Comparison of ENCODE assay signal across 23 cellular contexts in the genomic region with DNA sequence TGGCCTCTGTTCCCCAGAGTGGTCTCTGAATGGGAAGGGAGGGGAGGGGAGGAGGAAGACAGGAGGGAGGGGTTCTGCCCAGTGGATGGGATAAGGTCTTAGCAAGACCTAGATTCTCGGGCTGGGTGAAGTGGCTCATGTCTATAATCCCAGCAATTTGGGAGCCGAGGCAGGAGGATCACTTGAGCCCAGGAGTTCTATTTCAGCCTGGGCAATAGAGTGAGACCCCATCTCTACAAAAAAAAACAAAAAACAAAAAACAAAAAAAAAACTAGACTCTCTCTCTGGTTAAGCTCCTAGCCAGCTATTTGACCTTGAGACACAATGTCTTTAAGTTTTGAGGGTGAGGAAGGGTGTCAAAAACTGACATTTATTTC. TPM values are rescaled to one million over a fixed set of nuclear protein-coding genes. Genes with fewer than 3 reads are reported as not detected.
A peak's percentile ranks its signal among the peaks of the same experiment; 100 is the strongest.
DNase-seq lines count a peak whose midpoint lies in the region; ATAC-seq and TF ChIP-seq lines count a peak whose summit lies in the region.
"Had no signal": no experiment of that assay in that cellular context is flagged by ENCODE, and none has a peak within 500 bp of the region (broad histone marks: within the 10 kb centered on the region; RNA-seq: fewer than 3 reads in every experiment).

No MANE protein-coding gene starts in this region.

- no peak for TF ChIP-seq POLR2A in IMR-90 (IDR thresholded peaks at IDR 0.05; ENCODE audit: low read depth, low read length)

- peaks cover 7 to 23% of the 10 kb centered on the region in 2 experiments; a peak in 3 of 4 replicates for H3K79me1 ChIP-seq in IMR-90 (ENCODE audit: low read depth in 1 of 2, low read length in 2 of 2)

- H3K4me1 ChIP-seq in IMR-90 (ENCODE audit: control insufficient read depth, insufficient read depth, low read length), result peaks cover 41% of the 10 kb centered on the region
- H3K4me1 ChIP-seq in mesodermal cell (ENCODE audit: control insufficient read depth, insufficient read depth, low read length, poor library complexity, severe bottlenecking), result peaks cover 56% of the 10 kb centered on the region
- H3K4me1 ChIP-seq in thoracic aorta (ENCODE audit: control insufficient read depth in 1 of 2, low read depth in 2 of 2), result peaks cover 49 to 87% of the 10 kb centered on the region in 2 donors
- peaks cover 7% of the 10 kb centered on the region for H3K4me1 ChIP-seq in A673 (ENCODE audit: insufficient read depth, low read length, poor library complexity, severe bottlenecking)

- H2BK15ac ChIP-seq in IMR-90 (ENCODE audit: low read depth, low read length), result peak overlapping the region; percentile 96; the same call in 2 of the 3 replicates

- dilution Hi-C loops in IMR-90 (cut with HindIII; ENCODE audit: low sequenced_read_pairs, unreplicated experiment), result no loop called here

- peak overlapping the region; percentile 78 for H3K27ac ChIP-seq in IMR-90 (ENCODE audit: insufficient read depth, low read length)
- peak overlapping the region; percentile 94 for H3K27ac ChIP-seq in mesodermal cell (ENCODE audit: low read depth, low read length, severe bottlenecking)
- H3K27ac ChIP-seq in thoracic aorta, result peak overlapping the region; percentile 83 to 91
- no peak overlapping the region for H3K27ac ChIP-seq in A673 (ENCODE audit: low read depth, low read length, poor library complexity, severe bottlenecking)

- H3K4me1 Mint-ChIP-seq in MCF 10A (ENCODE audit: insufficient read depth, unreplicated experiment), result peaks cover 61% of the 10 kb centered on the region

- no peak overlapping the region for H2AFZ ChIP-seq in IMR-90 (replicated peaks; ENCODE audit: low read length, poor library complexity)

- H3K18ac ChIP-seq in IMR-90 (ENCODE audit: low read depth, low read length), result peak overlapping the region; percentile 96

- H2BK5ac ChIP-seq in IMR-90 (ENCODE audit: low read depth, low read length, poor library complexity, severe bottlenecking), result peak overlapping the region; percentile 93

- peak overlapping the region; percentile 97 for H2BK20ac ChIP-seq in IMR-90 (ENCODE audit: low read depth, low read length)

- no peaks in the 10 kb centered on the region for H4K20me1 ChIP-seq in IMR-90 (ENCODE audit: insufficient read depth, low read length)

- in situ Hi-C loops in IMR-90 (cut with MboI; ENCODE audit: low sequenced_read_pairs), result loop anchor here (25.0 kb wide), 1 partner anchor 391 kb away; no protein-coding TSS in a partner anchor

- peak overlapping the region; percentile 97 for H2BK120ac ChIP-seq in IMR-90 (ENCODE audit: low read depth, low read length)

- no peaks in the 10 kb centered on the region for H3K9me3 Mint-ChIP-seq in MCF 10A (ENCODE audit: unreplicated experiment)
- H3K9me3 Mint-ChIP-seq: activated T-cell treated with anti-CD3 and anti-CD28 coated beads, Interleukin-2, amount 50 U/mL, for 4 hours; H9; naive thymus-derived CD4-positive, alpha-beta T cell had no signal

- H4K5ac ChIP-seq in IMR-90 (ENCODE audit: low read depth, low read length), result peak overlapping the region; percentile 95

- POLR2A ChIA-PET in IMR-90 (lab: Charles Lee; ENCODE audit: unreplicated experiment), result interaction anchor here (0.6 kb wide), 1 partner anchor 411 kb away, joined by 3 read pairs; no protein-coding TSS in a partner anchor
- POLR2A ChIA-PET in MCF 10A (lab: Yijun Ruan, JAX), result interaction anchor here (0.6 to 7.0 kb wide), 14 partner anchors 8 to 211 kb away, joined by 3 to 64 read pairs (median 6); partner anchors contain the start of gene SPEN
- POLR2A ChIA-PET in A673 (lab: Charles Lee; ENCODE audit: low non-redundant PET), result no interaction called here

- H3K9me3 ChIP-seq in IMR-90 (ENCODE audit: control insufficient read depth, insufficient read depth, low read length) (no peaks in the 10 kb centered on the region), mesodermal cell (ENCODE audit: control insufficient read depth, low read length) (no peaks in the 10 kb centered on the region), thoracic aorta (no peaks in the 10 kb centered on the region), A673 (ENCODE audit: low read depth, low read length, poor library complexity, severe bottlenecking) (no peaks in the 10 kb centered on the region)

- H3K27me3 ChIP-seq in IMR-90 (ENCODE audit: control insufficient read depth, insufficient read depth, low read length) (no peaks in the 10 kb centered on the region), thoracic aorta (replicated peaks; ENCODE audit: insufficient read depth) (no peaks in the 10 kb centered on the region), A673 (replicated peaks; ENCODE audit: insufficient read depth, low read depth, low read length, poor library complexity) (no peaks in the 10 kb centered on the region)

- H3K36me3 Mint-ChIP-seq in MCF 10A (ENCODE audit: insufficient read depth, unreplicated experiment), result peaks cover 13% of the 10 kb centered on the region
- H3K36me3 Mint-ChIP-seq: naive thymus-derived CD4-positive, alpha-beta T cell had no signal

- peak overlapping the region; percentile 86 for H3K4ac ChIP-seq in IMR-90 (ENCODE audit: low read depth, low read length)

- H3K9me1 ChIP-seq in IMR-90 (ENCODE audit: insufficient read depth, low read length), result peaks cover 32% of the 10 kb centered on the region

- no peaks in the 10 kb centered on the region for H3K36me3 ChIP-seq in IMR-90 (ENCODE audit: control insufficient read depth, insufficient read depth, low read length)
- no peaks in the 10 kb centered on the region for H3K36me3 ChIP-seq in mesodermal cell (ENCODE audit: control insufficient read depth, insufficient read depth, low read length)
- H3K36me3 ChIP-seq in thoracic aorta, result no peaks in the 10 kb centered on the region
- H3K36me3 ChIP-seq in A673 (ENCODE audit: insufficient read depth, low read length, poor library complexity, severe bottlenecking), result no peaks in the 10 kb centered on the region

- CTCF ChIA-PET in IMR-90 (lab: Yijun Ruan, JAX) (interaction anchor here (0.6 to 1.2 kb wide), 2 partner anchors 19 to 178 kb away, joined by 3 to 6 read pairs; no protein-coding TSS in a partner anchor), MCF 10A (lab: Yijun Ruan, JAX) (interaction anchor here (0.7 to 2.0 kb wide), 9 partner anchors 20 to 202 kb away, joined by 3 to 25 read pairs (median 3); no protein-coding TSS in a partner anchor), A673 (lab: Charles Lee) (interaction anchor here (0.7 kb wide), 3 partner anchors 59 to 212 kb away, joined by 3 to 6 read pairs (median 4); no protein-coding TSS in a partner anchor)

- TF ChIP-seq RAD21 in IMR-90 (IDR thresholded peaks at IDR 0.05; ENCODE audit: low read length), result no peak

- peak overlapping the region; percentile 89 for H4K91ac ChIP-seq in IMR-90 (ENCODE audit: insufficient read depth, low read depth, low read length)

- peak overlapping the region; percentile 37 to 83 for H4K8ac ChIP-seq in IMR-90 (ENCODE audit: low read depth in 2 of 2, low read length in 2 of 2)

- peak overlapping the region; percentile 93 for H3K27ac Mint-ChIP-seq in MCF 10A (ENCODE audit: low read depth, unreplicated experiment)
- H3K27ac Mint-ChIP-seq: H9 had no signal

- no peaks in the 10 kb centered on the region for H3K27me3 Mint-ChIP-seq in MCF 10A (ENCODE audit: insufficient read depth, unreplicated experiment)

- H3K56ac ChIP-seq in IMR-90 (ENCODE audit: extremely low read depth, insufficient read depth, low read length), result peak overlapping the region; percentile 37

- peak overlapping the region; percentile 26 for H2AK9ac ChIP-seq in IMR-90 (replicated peaks; ENCODE audit: low read depth, low read length, poor library complexity)

- peak overlapping the region; percentile 51 for H3K14ac ChIP-seq in IMR-90 (replicated peaks; ENCODE audit: low read depth, low read length)

- no peak overlapping the region for H3K4me2 ChIP-seq in IMR-90 (ENCODE audit: low read depth, low read length)

- BruUV-seq in IMR-90 (replicated peaks; lab: Mats Ljungman, UMichigan) (no TSS peak), MCF 10A (replicated peaks; lab: Mats Ljungman, UMichigan) (no TSS peak), A673 (replicated peaks; lab: Mats Ljungman, UMichigan) (no TSS peak)

- intact Hi-C loops in IMR-90 (cut with micrococcal nuclease) (loop anchor here (5.0 kb wide), 2 partner anchors 51 to 386 kb away; partner anchors contain the start of gene SPEN), MCF 10A (cut with micrococcal nuclease) (loop anchor here (5.0 kb wide), 1 partner anchor 51 kb away; the partner anchor contains the start of gene SPEN), A673 (cut with micrococcal nuclease; ENCODE audit: unreplicated experiment) (no loop called here)

- no peak overlapping the region for H3K4me3 ChIP-seq in IMR-90 (ENCODE audit: insufficient read depth, low read depth, low read length)
- no peak overlapping the region for H3K4me3 ChIP-seq in mesodermal cell (ENCODE audit: extremely low read depth, insufficient read depth, low read length, poor library complexity, severe bottlenecking)
- no peak overlapping the region for H3K4me3 ChIP-seq in thoracic aorta
- no peak overlapping the region for H3K4me3 ChIP-seq in A673 (ENCODE audit: low read depth, low read length, poor library complexity, severe bottlenecking)

- peak overlapping the region; percentile 32 for H3K4me3 Mint-ChIP-seq in MCF 10A (ENCODE audit: unreplicated experiment)
- H3K4me3 Mint-ChIP-seq: activated T-cell treated with anti-CD3 and anti-CD28 coated beads, Interleukin-2, amount 50 U/mL, for 4 hours; H9; naive thymus-derived CD4-positive, alpha-beta T cell had no signal

- H3K23ac ChIP-seq in IMR-90 (ENCODE audit: low read depth, low read length), result peak overlapping the region; percentile 70

- H3K9ac ChIP-seq in IMR-90 (ENCODE audit: low read depth, low read length), result no peak overlapping the region

- no peak for TF ChIP-seq CTCF in IMR-90 (conservative IDR thresholded peaks at IDR 0.05; ENCODE audit: low read depth, low read length)
- no peak for TF ChIP-seq CTCF in MCF 10A (IDR thresholded peaks at IDR 0.05; ENCODE audit: unreplicated experiment)
- TF ChIP-seq CTCF in thoracic aorta (IDR thresholded peaks at IDR 0.05), result no peak
- no peak for TF ChIP-seq CTCF in A673 (conservative IDR thresholded peaks at IDR 0.05; ENCODE audit: low read depth, low read length)

- ATAC-seq in IMR-90 (ENCODE audit: low read depth) (no peak), thoracic aorta (ENCODE audit: insufficient number of reproducible peaks, low FRiP score, low read depth) (no peak), GM21528 (IDR thresholded peaks at IDR 0.05; ENCODE audit: low FRiP score, unreplicated experiment) (no peak), GM18861 (IDR thresholded peaks at IDR 0.05; ENCODE audit: unreplicated experiment) (no peak)
- ATAC-seq: activated T-cell treated with anti-CD3 and anti-CD28 coated beads, Interleukin-2, amount 50 U/mL, for 4 hours; left lobe of liver; naive thymus-derived CD4-positive, alpha-beta T cell had no signal

- WGBS in IMR-90 (ENCODE audit: extremely low coverage in 2 of 2, insufficient read length in 1 of 2), 2 experiments, result 100% methylated on average over 1 of the region's 2 CpGs; no CpG with 5 or more reads in 1 of the 2 experiments
- 85 to 93% methylated on average over 2 of the region's 2 CpGs for WGBS in mesodermal cell (ENCODE audit: insufficient coverage in 2 of 2), 2 experiments

- peak overlapping the region; percentile 83 for H2AK5ac ChIP-seq in IMR-90 (ENCODE audit: low read depth, low read length)

- DNase-seq in IMR-90 (no peak), MCF 10A (ENCODE audit: unreplicated experiment) (no peak), thoracic aorta (ENCODE audit: low spot score) (no peak), A673 (ENCODE audit: low spot score) (no peak)
- no peak for DNase-seq in activated CD4-positive, CD25-positive, alpha-beta regulatory T cell treated with anti-CD3 and anti-CD28 coated beads, Interleukin-2, amount 50 U/mL, for 72 hours
- DNase-seq: activated CD4-positive, alpha-beta T cell treated with anti-CD3 and anti-CD28 coated beads, Interleukin-2, amount 50 U/mL, for 1 hour; activated T-cell treated with anti-CD3 and anti-CD28 coated beads, Interleukin-2, amount 50 U/mL, for 4 hours; DMS79 treated with DMSO at 0.1 percent for 48 hours; erythroblast; H9; hippocampal formation; naive thymus-derived CD4-positive, alpha-beta T cell; NCI-H1105 treated with DMSO at 0.1 percent for 48 hours; SHP77 treated with DMSO at 0.1 percent for 48 hours; stimulated activated CD4-positive, alpha-beta T cell treated with anti-CD3 and anti-CD28 coated beads, Interleukin-4, amount 100 ng/mL, for 24 hours; T-helper 9 cell had no signal

RNA-seq across cellular contexts. Expression of gene UQCRHL, which starts 11.4 kb away (rescaled TPM):
- total RNA-seq in IMR-90 (2012; rRNA removed) (1.4 and 2.8 TPM in 2 replicates), MCF 10A (2022) (1.1 and 1.7 TPM in 2 replicates), thoracic aorta (under 1 TPM; 0.81 to 0.99 TPM), A673 (2021) (3.1 and 4.1 TPM in 2 replicates)
- 2.4 and 2.6 TPM in 2 replicates for polyA plus RNA-seq in IMR-90 (2012; rRNA removed)
- polyA plus RNA-seq in IMR-90 (2012; cell fraction: cytosol; rRNA removed), result 0.44 and 0.71 TPM in 2 replicates
- polyA plus RNA-seq in IMR-90 (2012; cell fraction: nucleus; rRNA removed; ENCODE audit: low replicate concordance), result 0.13 and 1.4 TPM in 2 replicates
- polyA plus RNA-seq in mesodermal cell (2013, experiment 1 of 2), result 4.8 TPM
- 5.2 TPM for polyA plus RNA-seq in mesodermal cell (2013, experiment 2 of 2)

RNA-seq across cellular contexts. Expression of gene FBLIM1, which starts 37.5 kb away (rescaled TPM):
- total RNA-seq in IMR-90 (2012; rRNA removed) (43.6 and 52.2 TPM in 2 replicates), MCF 10A (2022) (78.2 and 101 TPM in 2 replicates), thoracic aorta (100 to 1,000 TPM; 731 to 997 TPM), A673 (2021) (38.9 and 39.3 TPM in 2 replicates)
- polyA plus RNA-seq in IMR-90 (2012; rRNA removed), result 140 and 159 TPM in 2 replicates
- 157 and 164 TPM in 2 replicates for polyA plus RNA-seq in IMR-90 (2012; cell fraction: cytosol; rRNA removed)
- 95.1 and 141 TPM in 2 replicates for polyA plus RNA-seq in IMR-90 (2012; cell fraction: nucleus; rRNA removed; ENCODE audit: low replicate concordance)
- 81.1 TPM for polyA plus RNA-seq in mesodermal cell (2013, experiment 1 of 2)
- 60.5 TPM for polyA plus RNA-seq in mesodermal cell (2013, experiment 2 of 2)

RNA-seq across cellular contexts. Expression of gene SPEN, which starts 51.4 kb away (rescaled TPM):
- total RNA-seq in IMR-90 (2012; rRNA removed) (15.8 and 20.3 TPM in 2 replicates), MCF 10A (2022) (44.2 and 50.6 TPM in 2 replicates), thoracic aorta (10 to 100 TPM; 52.3 to 96.9 TPM), A673 (2021) (70.3 and 74.3 TPM in 2 replicates)
- polyA plus RNA-seq in IMR-90 (2012; rRNA removed), result 7.6 and 9.4 TPM in 2 replicates
- 1.7 and 3.2 TPM in 2 replicates for polyA plus RNA-seq in IMR-90 (2012; cell fraction: cytosol; rRNA removed)
- 24.4 and 38.3 TPM in 2 replicates for polyA plus RNA-seq in IMR-90 (2012; cell fraction: nucleus; rRNA removed; ENCODE audit: low replicate concordance)
- polyA plus RNA-seq in mesodermal cell (2013, experiment 1 of 2), result 37.2 TPM
- 28.1 TPM for polyA plus RNA-seq in mesodermal cell (2013, experiment 2 of 2)

RNA-seq across cellular contexts. Expression of gene TMEM82, which starts 53.8 kb away (rescaled TPM):
- not detected in 2 replicates for total RNA-seq in IMR-90 (2012; rRNA removed)
- not detected in 2 replicates for polyA plus RNA-seq in IMR-90 (2012; rRNA removed)
- polyA plus RNA-seq in IMR-90 (2012; cell fraction: cytosol; rRNA removed), result not detected in 2 replicates
- polyA plus RNA-seq in IMR-90 (2012; cell fraction: nucleus; rRNA removed; ENCODE audit: low replicate concordance), result not detected in 2 replicates
- not detected in 2 replicates for total RNA-seq in MCF 10A (2022)
- polyA plus RNA-seq in mesodermal cell (2013, experiment 1 of 2), result not detected
- polyA plus RNA-seq in mesodermal cell (2013, experiment 2 of 2), result not detected
- total RNA-seq in thoracic aorta, result not detected
- total RNA-seq in A673 (2021), result not detected in 2 replicates
- total RNA-seq: activated T-cell treated with anti-CD3 and anti-CD28 coated beads, Interleukin-2, amount 50 U/mL, for 4 hours; cerebellum; naive thymus-derived CD4-positive, alpha-beta T cell; renal cortical epithelial cell had no signal
- polyA plus RNA-seq: BJ; naive thymus-derived CD4-positive, alpha-beta T cell had no signal
